In the genomic region with DNA sequence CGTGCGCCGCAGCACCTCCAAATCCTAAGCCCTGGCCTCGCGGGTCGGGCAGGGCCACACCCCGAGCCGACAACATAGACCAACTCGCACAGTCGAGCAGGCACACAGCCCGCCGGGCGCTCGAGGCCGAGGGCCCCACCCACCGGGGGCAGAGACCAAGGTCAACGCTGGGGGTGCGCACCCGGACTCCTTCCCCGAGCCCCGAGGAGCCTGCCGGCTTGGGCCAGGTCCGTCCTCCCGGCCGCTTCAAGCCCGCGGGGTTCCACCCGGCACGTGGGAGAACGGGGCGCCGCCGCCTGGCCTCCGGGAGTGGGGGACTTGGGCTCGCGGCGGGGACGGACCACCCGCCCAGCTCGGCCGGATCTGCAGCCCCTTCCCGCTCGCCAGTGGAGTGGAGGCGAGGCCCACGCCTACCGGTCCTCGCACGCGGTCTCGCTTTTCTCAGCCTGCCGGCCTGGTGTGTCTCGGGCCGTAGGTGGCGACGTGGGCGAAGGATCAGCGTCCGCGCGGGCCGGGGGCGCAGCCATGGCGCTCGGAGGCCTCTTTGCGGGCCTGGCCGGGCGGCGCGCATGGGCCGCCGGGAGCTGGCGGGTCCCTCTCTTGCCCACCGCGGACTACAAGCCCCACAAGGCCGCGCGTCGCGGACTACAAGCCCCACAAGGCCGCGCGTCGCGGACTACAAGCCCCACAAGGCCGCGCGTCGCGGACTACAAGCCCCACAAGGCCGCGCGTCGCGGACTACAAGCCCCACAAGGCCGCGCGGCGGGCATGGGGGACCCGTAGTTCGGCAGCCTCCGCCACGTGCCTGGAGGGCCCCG, we compare ENCODE assay signal across 1 cellular context.
TF ChIP-seq lines count a peak whose summit lies in the region.

A gene (minus strand): TSS at position 571 of the 818 bp plus-strand sequence. CDS start 44 bp downstream, at position 527.

TF ChIP-seq in HepG2, 621 proteins besides CTCF, POLR2A, EP300 and RAD21 (continued from another document and continues in another):
- TF ChIP-seq CCAR2 (optimal IDR thresholded peaks at IDR 0.05; ENCODE audit: low read depth, low read length) (no peak), SP2 (CRISPR knock-in tag; IDR thresholded peaks at IDR 0.05) (peak; percentile 69), NFKBIZ (CRISPR knock-in tag; IDR thresholded peaks at IDR 0.05) (peak; percentile 85), ZNF10 (CRISPR knock-in tag; IDR thresholded peaks at IDR 0.05; ENCODE audit: borderline replicate concordance, low read depth) (no peak), KMT2B (CRISPR knock-in tag; IDR thresholded peaks at IDR 0.05) (peak; percentile 93), ZNF446 (CRISPR knock-in tag; IDR thresholded peaks at IDR 0.05) (peak; percentile 97), ZNF264 (CRISPR knock-in tag; IDR thresholded peaks at IDR 0.05) (peak; percentile 97), ZNF570 (CRISPR knock-in tag; IDR thresholded peaks at IDR 0.05; ENCODE audit: borderline replicate concordance) (peak; percentile 44; the same call in 1 of the 2 replicates), HMG20B (CRISPR knock-in tag; conservative IDR thresholded peaks at IDR 0.05) (peak; percentile 55), POGZ (CRISPR knock-in tag; IDR thresholded peaks at IDR 0.05) (peak; percentile 87), CEBPB (IDR thresholded peaks at IDR 0.05; ENCODE audit: borderline replicate concordance, low read depth, low read length) (no peak), ZSCAN22 (CRISPR knock-in tag; IDR thresholded peaks at IDR 0.05) (peak; percentile 87; the same call in 1 of the 2 replicates), SYNCRIP (IDR thresholded peaks at IDR 0.05; ENCODE audit: insufficient read depth, low read depth, low read length) (no peak), ONECUT2 (CRISPR knock-in tag; IDR thresholded peaks at IDR 0.05) (no peak; the same call in 1 of the 2 replicates), SALL2 (CRISPR knock-in tag; IDR thresholded peaks at IDR 0.05) (peak; percentile 100), SMARCC2 (IDR thresholded peaks at IDR 0.05) (no peak; the same call in 1 of the 2 replicates), MAF1 (CRISPR knock-in tag; IDR thresholded peaks at IDR 0.05; ENCODE audit: borderline replicate concordance) (peak; percentile 97), ZNF251 (CRISPR knock-in tag; IDR thresholded peaks at IDR 0.05) (peak; percentile 97; the same call in 1 of the 2 replicates), NR1H2 (CRISPR knock-in tag; IDR thresholded peaks at IDR 0.05; ENCODE audit: borderline replicate concordance, low read depth) (peak; percentile 99), TCF12 (IDR thresholded peaks at IDR 0.05) (no peak), TCF12 (CRISPR knock-in tag; IDR thresholded peaks at IDR 0.05) (peak; percentile 99), MXD4 (CRISPR knock-in tag; IDR thresholded peaks at IDR 0.05) (peak; percentile 97), MAZ (IDR thresholded peaks at IDR 0.05; ENCODE audit: borderline replicate concordance, low read depth, low read length) (peak; percentile 88), MAZ (CRISPR knock-in tag; IDR thresholded peaks at IDR 0.05; ENCODE audit: low read depth) (peak; percentile 99), TRIM24 (CRISPR knock-in tag; IDR thresholded peaks at IDR 0.05) (no peak), JUND (CRISPR knock-in tag; IDR thresholded peaks at IDR 0.05) (peak; percentile 88), ZNF367 (CRISPR knock-in tag; IDR thresholded peaks at IDR 0.05; ENCODE audit: borderline replicate concordance) (peak; percentile 95), ZNF335 (CRISPR knock-in tag; IDR thresholded peaks at IDR 0.05) (peak; percentile 65; the same call in 1 of the 2 replicates), ZNF530 (CRISPR knock-in tag; IDR thresholded peaks at IDR 0.05; ENCODE audit: low read depth) (peak; percentile 92), SRSF9 (IDR thresholded peaks at IDR 0.05; ENCODE audit: borderline replicate concordance, insufficient read depth, low read depth, low read length, poor library complexity, severe bottlenecking) (no peak), ZNF776 (CRISPR knock-in tag; IDR thresholded peaks at IDR 0.05) (peak; percentile 100), ZNF891 (CRISPR knock-in tag; IDR thresholded peaks at IDR 0.05) (peak; percentile 88)
- TF ChIP-seq, protein P1, sequence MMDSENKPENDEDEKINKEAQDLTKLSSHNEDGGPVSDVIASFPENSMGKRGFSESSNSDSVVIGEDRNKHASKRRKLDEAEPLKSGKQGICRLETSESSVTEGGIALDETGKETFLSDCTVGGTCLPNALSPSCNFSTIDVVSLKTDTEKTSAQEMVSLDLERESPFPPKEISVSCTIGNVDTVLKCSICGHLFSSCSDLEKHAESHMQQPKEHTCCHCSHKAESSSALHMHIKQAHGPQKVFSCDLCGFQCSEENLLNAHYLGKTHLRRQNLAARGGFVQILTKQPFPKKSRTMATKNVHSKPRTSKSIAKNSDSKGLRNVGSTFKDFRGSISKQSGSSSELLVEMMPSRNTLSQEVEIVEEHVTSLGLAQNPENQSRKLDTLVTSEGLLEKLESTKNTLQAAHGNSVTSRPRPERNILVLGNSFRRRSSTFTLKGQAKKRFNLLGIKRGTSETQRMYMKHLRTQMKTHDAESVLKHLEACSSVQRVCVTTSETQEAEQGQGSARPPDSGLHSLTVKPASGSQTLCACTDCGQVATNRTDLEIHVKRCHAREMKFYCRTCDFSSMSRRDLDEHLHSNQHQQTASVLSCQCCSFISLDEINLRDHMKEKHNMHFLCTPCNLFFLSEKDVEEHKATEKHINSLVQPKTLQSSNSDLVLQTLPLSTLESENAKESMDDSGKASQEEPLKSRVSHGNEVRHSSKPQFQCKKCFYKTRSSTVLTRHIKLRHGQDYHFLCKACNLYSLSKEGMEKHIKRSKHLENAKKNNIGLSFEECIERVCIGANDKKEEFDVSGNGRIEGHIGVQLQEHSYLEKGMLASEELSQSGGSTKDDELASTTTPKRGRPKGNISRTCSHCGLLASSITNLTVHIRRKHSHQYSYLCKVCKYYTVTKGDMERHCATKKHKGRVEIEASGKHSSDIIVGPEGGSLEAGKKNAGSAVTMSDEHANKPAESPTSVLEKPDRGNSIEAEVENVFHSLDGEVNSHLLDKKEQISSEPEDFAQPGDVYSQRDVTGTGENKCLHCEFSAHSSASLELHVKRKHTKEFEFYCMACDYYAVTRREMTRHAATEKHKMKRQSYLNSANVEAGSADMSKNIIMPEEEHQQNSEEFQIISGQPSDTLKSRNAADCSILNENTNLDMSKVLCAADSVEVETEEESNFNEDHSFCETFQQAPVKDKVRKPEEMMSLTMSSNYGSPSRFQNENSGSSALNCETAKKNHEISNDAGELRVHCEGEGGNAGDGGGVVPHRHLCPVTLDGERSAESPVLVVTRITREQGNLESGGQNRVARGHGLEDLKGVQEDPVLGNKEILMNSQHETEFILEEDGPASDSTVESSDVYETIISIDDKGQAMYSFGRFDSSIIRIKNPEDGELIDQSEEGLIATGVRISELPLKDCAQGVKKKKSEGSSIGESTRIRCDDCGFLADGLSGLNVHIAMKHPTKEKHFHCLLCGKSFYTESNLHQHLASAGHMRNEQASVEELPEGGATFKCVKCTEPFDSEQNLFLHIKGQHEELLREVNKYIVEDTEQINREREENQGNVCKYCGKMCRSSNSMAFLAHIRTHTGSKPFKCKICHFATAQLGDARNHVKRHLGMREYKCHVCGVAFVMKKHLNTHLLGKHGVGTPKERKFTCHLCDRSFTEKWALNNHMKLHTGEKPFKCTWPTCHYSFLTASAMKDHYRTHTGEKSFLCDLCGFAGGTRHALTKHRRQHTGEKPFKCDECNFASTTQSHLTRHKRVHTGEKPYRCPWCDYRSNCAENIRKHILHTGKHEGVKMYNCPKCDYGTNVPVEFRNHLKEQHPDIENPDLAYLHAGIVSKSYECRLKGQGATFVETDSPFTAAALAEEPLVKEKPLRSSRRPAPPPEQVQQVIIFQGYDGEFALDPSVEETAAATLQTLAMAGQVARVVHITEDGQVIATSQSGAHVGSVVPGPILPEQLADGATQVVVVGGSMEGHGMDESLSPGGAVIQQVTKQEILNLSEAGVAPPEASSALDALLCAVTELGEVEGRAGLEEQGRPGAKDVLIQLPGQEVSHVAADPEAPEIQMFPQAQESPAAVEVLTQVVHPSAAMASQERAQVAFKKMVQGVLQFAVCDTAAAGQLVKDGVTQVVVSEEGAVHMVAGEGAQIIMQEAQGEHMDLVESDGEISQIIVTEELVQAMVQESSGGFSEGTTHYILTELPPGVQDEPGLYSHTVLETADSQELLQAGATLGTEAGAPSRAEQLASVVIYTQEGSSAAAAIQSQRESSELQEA (CRISPR knock-in tag; IDR thresholded peaks at IDR 0.05; ENCODE audit: not compliant biosample characterization), result peak; percentile 99
- TF ChIP-seq, protein P2, sequence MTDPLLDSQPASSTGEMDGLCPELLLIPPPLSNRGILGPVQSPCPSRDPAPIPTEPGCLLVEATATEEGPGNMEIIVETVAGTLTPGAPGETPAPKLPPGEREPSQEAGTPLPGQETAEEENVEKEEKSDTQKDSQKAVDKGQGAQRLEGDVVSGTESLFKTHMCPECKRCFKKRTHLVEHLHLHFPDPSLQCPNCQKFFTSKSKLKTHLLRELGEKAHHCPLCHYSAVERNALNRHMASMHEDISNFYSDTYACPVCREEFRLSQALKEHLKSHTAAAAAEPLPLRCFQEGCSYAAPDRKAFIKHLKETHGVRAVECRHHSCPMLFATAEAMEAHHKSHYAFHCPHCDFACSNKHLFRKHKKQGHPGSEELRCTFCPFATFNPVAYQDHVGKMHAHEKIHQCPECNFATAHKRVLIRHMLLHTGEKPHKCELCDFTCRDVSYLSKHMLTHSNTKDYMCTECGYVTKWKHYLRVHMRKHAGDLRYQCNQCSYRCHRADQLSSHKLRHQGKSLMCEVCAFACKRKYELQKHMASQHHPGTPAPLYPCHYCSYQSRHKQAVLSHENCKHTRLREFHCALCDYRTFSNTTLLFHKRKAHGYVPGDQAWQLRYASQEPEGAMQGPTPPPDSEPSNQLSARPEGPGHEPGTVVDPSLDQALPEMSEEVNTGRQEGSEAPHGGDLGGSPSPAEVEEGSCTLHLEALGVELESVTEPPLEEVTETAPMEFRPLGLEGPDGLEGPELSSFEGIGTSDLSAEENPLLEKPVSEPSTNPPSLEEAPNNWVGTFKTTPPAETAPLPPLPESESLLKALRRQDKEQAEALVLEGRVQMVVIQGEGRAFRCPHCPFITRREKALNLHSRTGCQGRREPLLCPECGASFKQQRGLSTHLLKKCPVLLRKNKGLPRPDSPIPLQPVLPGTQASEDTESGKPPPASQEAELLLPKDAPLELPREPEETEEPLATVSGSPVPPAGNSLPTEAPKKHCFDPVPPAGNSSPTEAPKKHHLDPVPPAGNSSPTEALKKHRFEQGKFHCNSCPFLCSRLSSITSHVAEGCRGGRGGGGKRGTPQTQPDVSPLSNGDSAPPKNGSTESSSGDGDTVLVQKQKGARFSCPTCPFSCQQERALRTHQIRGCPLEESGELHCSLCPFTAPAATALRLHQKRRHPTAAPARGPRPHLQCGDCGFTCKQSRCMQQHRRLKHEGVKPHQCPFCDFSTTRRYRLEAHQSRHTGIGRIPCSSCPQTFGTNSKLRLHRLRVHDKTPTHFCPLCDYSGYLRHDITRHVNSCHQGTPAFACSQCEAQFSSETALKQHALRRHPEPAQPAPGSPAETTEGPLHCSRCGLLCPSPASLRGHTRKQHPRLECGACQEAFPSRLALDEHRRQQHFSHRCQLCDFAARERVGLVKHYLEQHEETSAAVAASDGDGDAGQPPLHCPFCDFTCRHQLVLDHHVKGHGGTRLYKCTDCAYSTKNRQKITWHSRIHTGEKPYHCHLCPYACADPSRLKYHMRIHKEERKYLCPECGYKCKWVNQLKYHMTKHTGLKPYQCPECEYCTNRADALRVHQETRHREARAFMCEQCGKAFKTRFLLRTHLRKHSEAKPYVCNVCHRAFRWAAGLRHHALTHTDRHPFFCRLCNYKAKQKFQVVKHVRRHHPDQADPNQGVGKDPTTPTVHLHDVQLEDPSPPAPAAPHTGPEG (CRISPR knock-in tag; IDR thresholded peaks at IDR 0.05), result peak; percentile 87
- TF ChIP-seq, protein P3, sequence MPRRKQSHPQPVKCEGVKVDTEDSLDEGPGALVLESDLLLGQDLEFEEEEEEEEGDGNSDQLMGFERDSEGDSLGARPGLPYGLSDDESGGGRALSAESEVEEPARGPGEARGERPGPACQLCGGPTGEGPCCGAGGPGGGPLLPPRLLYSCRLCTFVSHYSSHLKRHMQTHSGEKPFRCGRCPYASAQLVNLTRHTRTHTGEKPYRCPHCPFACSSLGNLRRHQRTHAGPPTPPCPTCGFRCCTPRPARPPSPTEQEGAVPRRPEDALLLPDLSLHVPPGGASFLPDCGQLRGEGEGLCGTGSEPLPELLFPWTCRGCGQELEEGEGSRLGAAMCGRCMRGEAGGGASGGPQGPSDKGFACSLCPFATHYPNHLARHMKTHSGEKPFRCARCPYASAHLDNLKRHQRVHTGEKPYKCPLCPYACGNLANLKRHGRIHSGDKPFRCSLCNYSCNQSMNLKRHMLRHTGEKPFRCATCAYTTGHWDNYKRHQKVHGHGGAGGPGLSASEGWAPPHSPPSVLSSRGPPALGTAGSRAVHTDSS (CRISPR knock-in tag; conservative IDR thresholded peaks at IDR 0.05), result peak; percentile 98
- TF ChIP-seq, protein P4, sequence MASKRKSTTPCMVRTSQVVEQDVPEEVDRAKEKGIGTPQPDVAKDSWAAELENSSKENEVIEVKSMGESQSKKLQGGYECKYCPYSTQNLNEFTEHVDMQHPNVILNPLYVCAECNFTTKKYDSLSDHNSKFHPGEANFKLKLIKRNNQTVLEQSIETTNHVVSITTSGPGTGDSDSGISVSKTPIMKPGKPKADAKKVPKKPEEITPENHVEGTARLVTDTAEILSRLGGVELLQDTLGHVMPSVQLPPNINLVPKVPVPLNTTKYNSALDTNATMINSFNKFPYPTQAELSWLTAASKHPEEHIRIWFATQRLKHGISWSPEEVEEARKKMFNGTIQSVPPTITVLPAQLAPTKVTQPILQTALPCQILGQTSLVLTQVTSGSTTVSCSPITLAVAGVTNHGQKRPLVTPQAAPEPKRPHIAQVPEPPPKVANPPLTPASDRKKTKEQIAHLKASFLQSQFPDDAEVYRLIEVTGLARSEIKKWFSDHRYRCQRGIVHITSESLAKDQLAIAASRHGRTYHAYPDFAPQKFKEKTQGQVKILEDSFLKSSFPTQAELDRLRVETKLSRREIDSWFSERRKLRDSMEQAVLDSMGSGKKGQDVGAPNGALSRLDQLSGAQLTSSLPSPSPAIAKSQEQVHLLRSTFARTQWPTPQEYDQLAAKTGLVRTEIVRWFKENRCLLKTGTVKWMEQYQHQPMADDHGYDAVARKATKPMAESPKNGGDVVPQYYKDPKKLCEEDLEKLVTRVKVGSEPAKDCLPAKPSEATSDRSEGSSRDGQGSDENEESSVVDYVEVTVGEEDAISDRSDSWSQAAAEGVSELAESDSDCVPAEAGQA (IDR thresholded peaks at IDR 0.05; ENCODE audit: low read depth), result 0 out of 2 replicates have a peak, but pooled peaks have one; percentile 60
- TF ChIP-seq, protein P4 (CRISPR knock-in tag; IDR thresholded peaks at IDR 0.05; ENCODE audit: borderline replicate concordance), result peak; percentile 98
